Comparison of ENCODE assay signal across 24 cellular contexts in genomic region chr4:91057871-91058270, GRCh38.
DNase-seq lines count a peak whose midpoint lies in the region; ATAC-seq, FAIRE-seq and TF ChIP-seq lines count a peak whose summit lies in the region.
"Had no signal": no experiment of that assay in that cellular context is flagged by ENCODE, and none has a peak within 500 bp of the region (broad histone marks: within the 10 kb centered on the region; RNA-seq: fewer than 3 reads in every experiment).

No MANE protein-coding gene starts in this region.

- FAIRE-seq in D721Med (lab: Jason Lieb, UNC) (peak; percentile 32), keratinocyte (lab: Jason Lieb, UNC) (no peak)
- FAIRE-seq: A549, GM12891, GM18507, H1 had no signal

- ATAC-seq in RWPE2 (ENCODE audit: low read depth): 0 out of 3 replicates have a peak, but pooled peaks have one; percentile 14
- no peak for ATAC-seq in HG02759 (IDR thresholded peaks at IDR 0.05; ENCODE audit: unreplicated experiment)
- ATAC-seq: A549 had no signal

- H3K27ac ChIP-seq in RWPE2 (ENCODE audit: poor library complexity, severe bottlenecking) (peak overlapping the region; percentile 54), keratinocyte (ENCODE audit: control insufficient read depth, insufficient read depth, low read length) (peak overlapping the region; percentile 80), Karpas-422 (ENCODE audit: low read length) (no peak overlapping the region)
- H3K27ac ChIP-seq: A549; BLaER1 treated with 17β-estradiol and CSF1 and Interleukin-3, amounts not matched to agents 10 nM and 100 nM; GM23248 had no signal

- H3K9me3 ChIP-seq in RWPE2 (ENCODE audit: severe bottlenecking): no peaks in the 10 kb centered on the region
- no peaks in the 10 kb centered on the region for H3K9me3 ChIP-seq in keratinocyte (ENCODE audit: control insufficient read depth, low read depth, low read length)
- H3K9me3 ChIP-seq in Karpas-422 (ENCODE audit: low read length): peaks cover 15% of the 10 kb centered on the region
- H3K9me3 ChIP-seq: A549; BE2C; BLaER1 treated with 17β-estradiol and CSF1 and Interleukin-3, amounts not matched to agents 10 nM and 100 nM had no signal

- H3K36me3 ChIP-seq in RWPE2 (ENCODE audit: low read depth): no peaks in the 10 kb centered on the region
- H3K36me3 ChIP-seq in keratinocyte (ENCODE audit: control insufficient read depth in 2 of 2, extremely low read depth in 1 of 2, insufficient read depth in 2 of 2, low read length in 2 of 2): no peaks in the 10 kb centered on the region
- H3K36me3 ChIP-seq in Karpas-422 (ENCODE audit: insufficient read depth, low read length): no peaks in the 10 kb centered on the region
- H3K36me3 ChIP-seq: BE2C; BLaER1 treated with 17β-estradiol and CSF1 and Interleukin-3, amounts not matched to agents 10 nM and 100 nM had no signal

- H3K9me2 ChIP-seq in Karpas-422 (replicated peaks; ENCODE audit: insufficient read depth, low read length): no peaks in the 10 kb centered on the region

- H3K79me2 ChIP-seq in keratinocyte (ENCODE audit: control insufficient read depth, insufficient read depth, low read length) (no peaks in the 10 kb centered on the region), Karpas-422 (ENCODE audit: low read length) (no peaks in the 10 kb centered on the region)

- peak overlapping the region; percentile 50 for H3K4me2 ChIP-seq in keratinocyte (ENCODE audit: control insufficient read depth, extremely low read depth, insufficient read depth, low read depth, low read length)
- no peak overlapping the region for H3K4me2 ChIP-seq in Karpas-422 (ENCODE audit: low read depth, low read length, poor library complexity, severe bottlenecking)
- H3K4me2 ChIP-seq: A549; BLaER1 treated with 17β-estradiol and CSF1 and Interleukin-3, amounts not matched to agents 10 nM and 100 nM had no signal

- H3K9ac ChIP-seq in keratinocyte (ENCODE audit: control insufficient read depth, extremely low read depth, insufficient read depth, low read length): peak overlapping the region; percentile 48
- H3K9ac ChIP-seq in Karpas-422 (ENCODE audit: low read length): no peak overlapping the region
- H3K9ac ChIP-seq: BLaER1 treated with 17β-estradiol and CSF1 and Interleukin-3, amounts not matched to agents 10 nM and 100 nM; GM23248 had no signal

- H3K4me3 ChIP-seq in RWPE2 (ENCODE audit: severe bottlenecking): no peak overlapping the region
- H3K4me3 ChIP-seq in epithelial cell of esophagus (ENCODE audit: low read length): no peak overlapping the region
- H3K4me3 ChIP-seq in keratinocyte (ENCODE audit: control insufficient read depth in 2 of 3, extremely low read depth in 1 of 3, insufficient read depth in 2 of 3, low read depth in 1 of 3, low read length in 3 of 3): no peak overlapping the region
- no peak overlapping the region for H3K4me3 ChIP-seq in Karpas-422 (ENCODE audit: low read length)
- H3K4me3 ChIP-seq: A549; BLaER1 treated with 17β-estradiol and CSF1 and Interleukin-3, amounts not matched to agents 10 nM and 100 nM; GM23248 had no signal

- H3K27me3 ChIP-seq in RWPE2 (ENCODE audit: insufficient read depth, poor library complexity, severe bottlenecking) (no peaks in the 10 kb centered on the region), keratinocyte (ENCODE audit: control insufficient read depth, extremely low read depth, insufficient read depth, low read length) (no peaks in the 10 kb centered on the region), Karpas-422 (ENCODE audit: low read length) (no peaks in the 10 kb centered on the region)
- H3K27me3 ChIP-seq: BE2C; BLaER1 treated with 17β-estradiol and CSF1 and Interleukin-3, amounts not matched to agents 10 nM and 100 nM had no signal

- H3K9me1 ChIP-seq in keratinocyte (ENCODE audit: control insufficient read depth, extremely low read depth, insufficient read depth, low read length): no peaks in the 10 kb centered on the region

- DNase-seq in D721Med (ENCODE audit: insufficient read length, low spot score) (no peak), RWPE2 (ENCODE audit: low spot score) (no peak), epithelial cell of esophagus (ENCODE audit: low read depth) (peak; percentile 86), keratinocyte (ENCODE audit: low read depth, low spot score) (peak; percentile 32), NCI-H345 treated with DMSO at 0.1 percent for 48 hours (lab: John Stamatoyannopoulos, UW; ENCODE audit: unreplicated experiment) (no peak), Karpas-422 (no peak)
- DNase-seq: 8988T; ACHN; AML-193; BE2C; CD4-positive, alpha-beta T cell; CD8-positive, alpha-beta memory T cell; DMS53; DMS79 treated with DMSO at 0.1 percent for 48 hours; GF-D8; GM23248; H7; HCEC 1CT had no signal

- no peak for TF ChIP-seq CTCF in D721Med (IDR thresholded peaks at IDR 0.05; ENCODE audit: insufficient read depth, missing control alignments)
- no peak for TF ChIP-seq CTCF in RWPE2 (IDR thresholded peaks at IDR 0.05; ENCODE audit: poor library complexity, severe bottlenecking)
- TF ChIP-seq CTCF in epithelial cell of esophagus (IDR thresholded peaks at IDR 0.05; ENCODE audit: insufficient read depth, low read depth, low read length, missing control alignments): no peak
- no peak for TF ChIP-seq CTCF in keratinocyte (optimal IDR thresholded peaks at IDR 0.05 in 1 of 3, IDR thresholded peaks at IDR 0.05 in 1 of 3, conservative IDR thresholded peaks at IDR 0.05 in 1 of 3; ENCODE audit: extremely low read depth in 1 of 3, insufficient read depth in 2 of 3, low read length in 3 of 3)

- dilution Hi-C loops in keratinocyte (cut with MboI; ENCODE audit: extremely low pct_ligation_motif_present, low sequenced_read_pairs): no loop called here

- H3K4me1 ChIP-seq in RWPE2 (ENCODE audit: insufficient read depth, poor library complexity, severe bottlenecking) (peaks cover 10% of the 10 kb centered on the region), keratinocyte (ENCODE audit: control insufficient read depth, extremely low read depth, insufficient read depth, low read length) (peaks cover 11% of the 10 kb centered on the region), Karpas-422 (ENCODE audit: low read length) (no peaks in the 10 kb centered on the region)
- H3K4me1 ChIP-seq: A549; BE2C; BLaER1 treated with 17β-estradiol and CSF1 and Interleukin-3, amounts not matched to agents 10 nM and 100 nM had no signal

- H2AFZ ChIP-seq in keratinocyte (ENCODE audit: control insufficient read depth, low read length) (no peak overlapping the region), Karpas-422 (ENCODE audit: low read length) (no peak overlapping the region)
- H2AFZ ChIP-seq: GM23248 had no signal

- H4K20me1 ChIP-seq in keratinocyte (ENCODE audit: control insufficient read depth, extremely low read depth, insufficient read depth, low read length) (no peaks in the 10 kb centered on the region), Karpas-422 (ENCODE audit: insufficient read depth, low read depth, low read length) (no peaks in the 10 kb centered on the region)
- H4K20me1 ChIP-seq: BLaER1 treated with 17β-estradiol and CSF1 and Interleukin-3, amounts not matched to agents 10 nM and 100 nM had no signal

Comparison
In these comparisons a context has a peak if more than half of its experiments do, and no peak if none do; other contexts are left out.
1. DNase-seq: peak in epithelial cell of esophagus (single experiment) and keratinocyte (single experiment); none in D721Med (single experiment), RWPE2 (single experiment), NCI-H345 treated with DMSO at 0.1 percent for 48 hours (single experiment) and Karpas-422 (single experiment).